10 cellular contexts compared by ENCODE assay signal in the genomic region with DNA sequence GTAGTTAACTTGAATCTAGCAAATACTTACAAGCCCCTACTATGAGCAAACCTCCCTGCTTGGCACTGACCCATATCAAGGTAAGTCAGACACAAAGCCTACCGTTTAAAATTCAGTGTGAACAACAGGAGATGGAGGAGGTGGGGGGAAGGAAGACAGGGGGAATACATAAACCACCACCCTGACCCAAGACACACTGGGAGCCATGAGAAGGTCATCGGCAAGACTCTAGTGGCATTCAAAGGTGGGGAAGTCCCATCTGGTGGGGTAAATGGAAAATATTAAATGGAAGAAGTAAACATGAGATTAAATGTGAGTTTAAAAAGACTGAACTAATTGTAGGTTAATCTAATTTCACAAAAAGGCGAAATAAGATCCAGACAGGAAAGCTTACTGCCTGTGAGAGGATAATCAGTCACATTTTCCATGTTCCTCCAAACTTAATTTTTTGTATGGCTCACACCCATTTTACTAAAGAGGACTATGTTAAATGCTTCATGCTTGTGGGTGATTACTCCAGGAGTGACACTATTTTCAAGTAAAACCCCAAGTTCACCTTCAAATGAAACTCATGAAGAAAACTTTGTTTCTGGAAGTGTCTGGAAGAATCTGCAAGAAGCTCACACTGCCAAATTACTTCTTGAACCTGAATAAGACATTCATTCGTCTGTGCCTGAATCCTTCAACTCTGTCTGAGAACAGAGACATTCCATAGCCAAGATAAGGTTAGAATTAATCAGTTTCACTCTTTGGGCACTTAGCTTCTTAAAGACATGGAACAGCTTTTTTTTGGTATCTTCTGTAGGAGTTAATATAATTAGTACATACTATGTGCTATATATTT. TPM values are rescaled to one million over a fixed set of nuclear protein-coding genes. Genes with fewer than 3 reads are reported as not detected.
DNase-seq lines count a peak whose midpoint lies in the region; ATAC-seq and TF ChIP-seq lines count a peak whose summit lies in the region.
"Had no signal": no experiment of that assay in that cellular context is flagged by ENCODE, and none has a peak within 500 bp of the region (broad histone marks: within the 10 kb centered on the region; RNA-seq: fewer than 3 reads in every experiment).

No MANE protein-coding gene starts in this region.

- H3K36me3 Mint-ChIP-seq in activated naive CD4-positive, alpha-beta T cell treated with anti-CD3 and anti-CD28 coated beads, Interleukin-2, amount 50 U/mL, for 24 hours, result peaks cover 21% of the 10 kb centered on the region
- H3K36me3 Mint-ChIP-seq in type B pancreatic cell, result peaks cover 28% of the 10 kb centered on the region
- H3K36me3 Mint-ChIP-seq in T-cell, result peaks cover 47% of the 10 kb centered on the region

- no peak overlapping the region for H3K9ac ChIP-seq in mucosa of rectum (ENCODE audit: low read depth in 1 of 2, low read length in 2 of 2)

- TF ChIP-seq CTCF in choroid plexus epithelial cell (conservative IDR thresholded peaks at IDR 0.05; ENCODE audit: low read depth, low read length) (no peak), type B pancreatic cell (conservative IDR thresholded peaks at IDR 0.05) (no peak)

- no peak for DNase-seq in activated naive CD4-positive, alpha-beta T cell treated with Interleukin-2 at 50 U/mL for 16 hours
- peak; percentile 74 for DNase-seq in choroid plexus epithelial cell (ENCODE audit: low read depth)
- no peak for DNase-seq in type B pancreatic cell (ENCODE audit: extremely low spot score, unreplicated experiment)
- DNase-seq in occipital lobe (lab: John Stamatoyannopoulos, UW), result no peak
- no peak for DNase-seq in NCI-H748 (lab: John Stamatoyannopoulos, UW; ENCODE audit: unreplicated experiment)
- DNase-seq in T-cell, result no peak
- DNase-seq: NCI-H1694, WERI-Rb-1 had no signal

- peak overlapping the region; percentile 44 for H3K27ac Mint-ChIP-seq in activated naive CD4-positive, alpha-beta T cell treated with anti-CD3 and anti-CD28 coated beads, Interleukin-2, amount 50 U/mL, for 24 hours
- H3K27ac Mint-ChIP-seq in type B pancreatic cell, result peak overlapping the region; percentile 25
- peak overlapping the region in 1 of 2 donors; percentile 27 for H3K27ac Mint-ChIP-seq in T-cell

- peaks cover 0 to 2% of the 10 kb centered on the region in 2 donors for H3K36me3 ChIP-seq in mucosa of rectum (ENCODE audit: control insufficient read depth in 2 of 2, insufficient read depth in 2 of 2, low read length in 2 of 2)

- no peaks in the 10 kb centered on the region for H3K27me3 ChIP-seq in mucosa of rectum (ENCODE audit: control insufficient read depth in 2 of 2, insufficient read depth in 2 of 2, low read length in 2 of 2)

- CTCF ChIA-PET in T-cell (lab: Charles Lee), result no interaction called here

- H3K27ac ChIP-seq in mucosa of rectum (ENCODE audit: low read depth in 2 of 2, low read length in 2 of 2), result peak overlapping the region; percentile 66 to 69

- H3K27me3 Mint-ChIP-seq in activated naive CD4-positive, alpha-beta T cell treated with anti-CD3 and anti-CD28 coated beads, Interleukin-2, amount 50 U/mL, for 24 hours, result no peaks in the 10 kb centered on the region
- H3K27me3 Mint-ChIP-seq in type B pancreatic cell (no peaks in the 10 kb centered on the region), T-cell (no peaks in the 10 kb centered on the region)

- H3K9me3 Mint-ChIP-seq in activated naive CD4-positive, alpha-beta T cell treated with anti-CD3 and anti-CD28 coated beads, Interleukin-2, amount 50 U/mL, for 24 hours, result no peaks in the 10 kb centered on the region
- H3K9me3 Mint-ChIP-seq in type B pancreatic cell (no peaks in the 10 kb centered on the region), T-cell (no peaks in the 10 kb centered on the region)

- H3K4me1 ChIP-seq in mucosa of rectum (ENCODE audit: control insufficient read depth in 2 of 2, insufficient read depth in 2 of 2, low read length in 2 of 2), result peaks cover 14 to 36% of the 10 kb centered on the region in 2 donors

- H3K4me3 ChIP-seq in choroid plexus epithelial cell (ENCODE audit: low read depth, low read length), result no peak overlapping the region
- no peak overlapping the region for H3K4me3 ChIP-seq in mucosa of rectum (ENCODE audit: low read length in 2 of 2)

- no peak overlapping the region for H3K4me3 Mint-ChIP-seq in activated naive CD4-positive, alpha-beta T cell treated with anti-CD3 and anti-CD28 coated beads, Interleukin-2, amount 50 U/mL, for 24 hours
- H3K4me3 Mint-ChIP-seq in type B pancreatic cell, result no peak overlapping the region
- H3K4me3 Mint-ChIP-seq in T-cell, result no peak overlapping the region

- H3K4me1 Mint-ChIP-seq in activated naive CD4-positive, alpha-beta T cell treated with anti-CD3 and anti-CD28 coated beads, Interleukin-2, amount 50 U/mL, for 24 hours, result peaks cover 42% of the 10 kb centered on the region
- H3K4me1 Mint-ChIP-seq in type B pancreatic cell (ENCODE audit: unreplicated experiment) (peaks cover 67% of the 10 kb centered on the region), T-cell (peaks cover 40 to 43% (median 42%) of the 10 kb centered on the region in 3 donors)

- H3K9me3 ChIP-seq in mucosa of rectum (ENCODE audit: control insufficient read depth in 2 of 2, low read length in 2 of 2), result no peaks in the 10 kb centered on the region

- POLR2A ChIA-PET in T-cell (lab: Charles Lee), result no interaction called here

- no peak for ATAC-seq in T-cell (replicated peaks in 1 of 4)

RNA-seq across cellular contexts. Expression of a gene that starts 51.7 kb away (rescaled TPM):
- 64.4 and 73.2 TPM in 2 replicates for total RNA-seq in type B pancreatic cell (ENCODE audit: low replicate concordance)
- 32.3 TPM for total RNA-seq in occipital lobe
- 10 to 100 TPM; 58.3 to 67.2 (median 65.9) TPM for total RNA-seq in T-cell
